In genomic region chr7:23520582-23520981, GRCh38 we compare ENCODE assay signal across 1 cellular context.
TF ChIP-seq lines count a peak whose summit lies in the region.

No MANE protein-coding gene starts in this region.

TF ChIP-seq in H1, 55 proteins besides CTCF, POLR2A, EP300 and RAD21:
- TF ChIP-seq POLR2AphosphoS5 (IDR thresholded peaks at IDR 0.05; ENCODE audit: low read depth, low read length) (no peak), SP2 (IDR thresholded peaks at IDR 0.05; ENCODE audit: low read length) (no peak), BACH1 (IDR thresholded peaks at IDR 0.05; ENCODE audit: low read length) (no peak), SIN3A (conservative IDR thresholded peaks at IDR 0.05 in 1 of 2, IDR thresholded peaks at IDR 0.05 in 1 of 2; ENCODE audit: low read depth in 1 of 2, low read length in 2 of 2) (no peak), FOSL1 (IDR thresholded peaks at IDR 0.05; ENCODE audit: insufficient read depth, low read depth, low read length) (no peak), JUND (IDR thresholded peaks at IDR 0.05; ENCODE audit: low read length) (no peak), SP4 (IDR thresholded peaks at IDR 0.05; ENCODE audit: low read length) (no peak)
